In the genomic region with DNA sequence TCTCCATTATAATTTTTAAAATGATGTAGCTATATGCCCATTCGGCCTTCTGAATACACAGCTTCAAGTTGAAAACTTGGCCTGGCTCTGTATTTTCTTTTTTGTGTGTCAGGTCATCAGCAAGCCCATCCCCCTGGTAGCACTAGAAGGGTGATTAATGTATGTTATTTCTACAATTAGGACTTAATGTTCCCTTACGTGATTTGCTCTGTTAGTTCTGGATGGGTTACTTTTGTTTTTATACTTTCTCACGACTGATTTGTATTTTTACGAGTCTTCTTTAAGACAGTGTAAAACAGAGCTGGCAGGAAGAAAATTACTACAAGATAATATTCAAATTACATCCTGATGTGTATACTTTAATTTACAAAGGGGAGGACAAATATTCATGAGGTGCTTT, we compare ENCODE assay signal across 26 cellular contexts.
DNase-seq lines count a peak whose midpoint lies in the region; TF ChIP-seq lines count a peak whose summit lies in the region.
"Had no signal": no experiment of that assay in that cellular context is flagged by ENCODE, and none has a peak within 500 bp of the region (broad histone marks: within the 10 kb centered on the region; RNA-seq: fewer than 3 reads in every experiment).

No MANE protein-coding gene starts in this region.

- TF ChIP-seq CTCF in epithelial cell of proximal tubule (conservative IDR thresholded peaks at IDR 0.05; ENCODE audit: low read depth, low read length) = no peak

- H3K27me3 ChIP-seq in skeletal muscle satellite cell (ENCODE audit: control insufficient read depth, insufficient read depth, low read length) = no peaks in the 10 kb centered on the region

- H3K4me3 ChIP-seq in epithelial cell of proximal tubule (ENCODE audit: low read depth, low read length) (no peak overlapping the region), skeletal muscle satellite cell (ENCODE audit: low read length) (no peak overlapping the region)
- H3K4me3 ChIP-seq: smooth muscle cell had no signal

- DNase-seq in NCI-H1417 (lab: John Stamatoyannopoulos, UW) = peak in 2 of 3 experiments; percentile 41 to 80
- no peak for DNase-seq in NCI-H1417 treated with DMSO at 0.1 percent for 48 hours (lab: John Stamatoyannopoulos, UW)
- DNase-seq in NCI-H526 (lab: John Stamatoyannopoulos, UW) = peak; percentile 46 to 75
- peak; percentile 49 for DNase-seq in epithelial cell of proximal tubule (ENCODE audit: low read depth)
- no peak for DNase-seq in activated CD8-positive, alpha-beta memory T cell treated with anti-CD3 and anti-CD28 coated beads, Interleukin-2, amount 50 U/mL, for 48 hours
- no peak for DNase-seq in C1 segment of cervical spinal cord (lab: John Stamatoyannopoulos, UW)
- DNase-seq in stimulated activated CD4-positive, alpha-beta T cell treated with anti-CD3 and anti-CD28 coated beads, Interleukin-4, amount 100 ng/mL, for 24 hours = no peak
- DNase-seq: activated CD4-positive, alpha-beta T cell treated with anti-CD3 and anti-CD28 coated beads for 1 hour; activated CD8-positive, alpha-beta T cell treated with anti-CD3 and anti-CD28 coated beads, Interleukin-2, amount 10 ng/mL, durations not matched to agents 7 days and 5 days; activated effector memory CD4-positive, alpha-beta T cell treated with Interleukin-2 at 50 U/mL for 16 hours; activated T-cell treated with anti-CD3 and anti-CD28 coated beads for 4 hours; CD4-positive, alpha-beta T cell; immature natural killer cell; KBM-7; MM.1S; NCI-H146; NCI-H2107; NCI-H446; nephron progenitor cell; NK-92 treated with Interleukin-12 subunit alpha and Interleukin-12 subunit beta, amount 100 ng/mL, for 24 hours; PC-3; Right ventricle myocardium superior; stimulated activated naive CD8-positive, alpha-beta T cell treated with anti-CD3 and anti-CD28 coated beads, Interleukin-15, Interleukin-2, amounts not matched to agents 100 U/mL and 50 U/mL, for 24 hours; T-helper 17 cell had no signal

- peak overlapping the region; percentile 16 for H3K4me2 ChIP-seq in skeletal muscle satellite cell (ENCODE audit: low read length)
- H3K4me2 ChIP-seq: smooth muscle cell had no signal

- no peaks in the 10 kb centered on the region for H3K9me3 ChIP-seq in skeletal muscle satellite cell (replicated peaks; ENCODE audit: low read length)

- peaks cover 19% of the 10 kb centered on the region for H3K4me1 ChIP-seq in skeletal muscle satellite cell (ENCODE audit: control insufficient read depth, insufficient read depth, low read length)

- H3K9ac ChIP-seq in skeletal muscle satellite cell (ENCODE audit: low read depth, low read length) = no peak overlapping the region

- no peaks in the 10 kb centered on the region for H3K36me3 ChIP-seq in skeletal muscle satellite cell (ENCODE audit: insufficient read depth, low read length)

Comparison
In these comparisons a context has a peak if more than half of its experiments do, and no peak if none do; other contexts are left out.
1. DNase-seq: peak in NCI-H1417 (2 of 3), NCI-H526 (2 of 2) and epithelial cell of proximal tubule (single experiment); none in NCI-H1417 treated with DMSO at 0.1 percent for 48 hours (single experiment), activated CD8-positive, alpha-beta memory T cell treated with anti-CD3 and anti-CD28 coated beads, Interleukin-2, amount 50 U/mL, for 48 hours (single experiment), C1 segment of cervical spinal cord (0 of 14) and stimulated activated CD4-positive, alpha-beta T cell treated with anti-CD3 and anti-CD28 coated beads, Interleukin-4, amount 100 ng/mL, for 24 hours (single experiment).